ENCODE assay signal across 12 cellular contexts in genomic region chr13:64556391-64556790, GRCh38.
"Had no signal": no experiment of that assay in that cellular context is flagged by ENCODE, and none has a peak within 500 bp of the region (broad histone marks: within the 10 kb centered on the region; RNA-seq: fewer than 3 reads in every experiment).

No MANE protein-coding gene starts in this region.

- H3K4me3 ChIP-seq: left lung, mucosa of descending colon had no signal

- H3K27ac ChIP-seq: epithelial cell of prostate, left lung had no signal

- DNase-seq: activated CD4-positive, alpha-beta T cell treated with anti-CD3 and anti-CD28 coated beads for 36 hours; activated CD8-positive, alpha-beta T cell treated with anti-CD3 and anti-CD28 coated beads for 36 hours; activated effector memory CD4-positive, alpha-beta T cell treated with Interleukin-2 at 50 U/mL for 16 hours; activated T-cell treated with anti-CD3 and anti-CD28 coated beads, Interleukin-2, amount 50 U/mL, for 4 hours; amygdala; left lung; mammary epithelial cell; mucosa of descending colon; naive thymus-derived CD4-positive, alpha-beta T cell; stimulated activated CD4-positive, alpha-beta T cell treated with anti-CD3 and anti-CD28 coated beads, Interleukin-1b, Interleukin-23, amount 100 ng/mL, for 48 hours; T-helper 17 cell had no signal

- H3K36me3 ChIP-seq: left lung had no signal

- ATAC-seq: activated CD4-positive, alpha-beta T cell treated with anti-CD3 and anti-CD28 coated beads for 36 hours; activated CD8-positive, alpha-beta T cell treated with anti-CD3 and anti-CD28 coated beads for 36 hours; activated T-cell treated with anti-CD3 and anti-CD28 coated beads, Interleukin-2, amount 50 U/mL, for 4 hours; left lung; mucosa of descending colon; naive thymus-derived CD4-positive, alpha-beta T cell; T-helper 17 cell had no signal

- H3K27me3 ChIP-seq: left lung had no signal

- H3K4me1 ChIP-seq: left lung had no signal
